ENCODE assay signal across 8 cellular contexts in the genomic region with DNA sequence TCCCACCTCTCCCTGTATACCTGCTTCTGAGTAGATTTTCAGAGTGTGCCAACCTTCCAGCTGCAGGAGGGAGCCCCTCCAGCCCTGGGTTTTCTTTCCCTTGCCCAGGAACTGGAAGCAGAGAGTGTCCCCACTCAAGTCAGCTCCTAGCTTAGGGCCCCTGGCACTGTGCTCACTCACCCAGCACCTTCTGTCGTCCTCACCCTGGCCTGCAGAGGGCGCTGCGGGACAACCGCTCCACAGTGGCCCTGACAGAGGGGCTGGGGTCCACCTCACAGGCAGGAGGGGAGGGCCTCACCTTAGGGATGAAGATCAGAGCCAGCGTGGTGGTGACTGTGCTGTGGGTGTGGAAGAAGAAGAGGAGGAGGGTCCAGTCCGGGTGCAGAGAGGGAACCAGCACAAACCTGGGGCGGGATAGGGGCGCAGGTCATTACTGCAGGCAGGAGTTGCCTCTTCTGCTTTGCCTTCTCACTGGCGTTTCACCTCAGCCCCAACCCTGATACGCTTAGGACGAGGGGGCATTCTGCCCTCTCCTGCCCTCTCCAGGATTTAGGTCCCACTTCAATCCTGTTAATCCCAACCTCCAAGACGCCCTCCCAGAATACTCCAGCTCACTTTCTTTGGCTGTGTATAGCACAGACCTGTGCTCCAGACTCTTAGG. TPM values are rescaled to one million over a fixed set of nuclear protein-coding genes. Genes with fewer than 3 reads are reported as not detected.
DNase-seq lines count a peak whose midpoint lies in the region; ATAC-seq, FAIRE-seq and TF ChIP-seq lines count a peak whose summit lies in the region.

No MANE protein-coding gene starts in this region.

- peaks cover 4% of the 10 kb centered on the region for H3K27me3 Mint-ChIP-seq in activated CD4-positive, alpha-beta T cell treated with anti-CD3 and anti-CD28 coated beads for 36 hours

- H3K9me1 ChIP-seq in keratinocyte (ENCODE audit: control insufficient read depth, extremely low read depth, insufficient read depth, low read length): no peaks in the 10 kb centered on the region

- CTCF ChIA-PET in activated CD4-positive, alpha-beta T cell treated with anti-CD3 and anti-CD28 coated beads for 36 hours (lab: Charles Lee): interaction anchor here (0.6 to 2.2 kb wide), 12 partner anchors 8 to 447 kb away, joined by 3 to 16 read pairs (median 3); no protein-coding TSS in a partner anchor

- H3K36me3 Mint-ChIP-seq in activated CD4-positive, alpha-beta T cell treated with anti-CD3 and anti-CD28 coated beads for 36 hours (ENCODE audit: low read depth): no peaks in the 10 kb centered on the region

- intact Hi-C loops in activated CD4-positive, alpha-beta T cell treated with anti-CD3 and anti-CD28 coated beads for 36 hours (cut with DNase I, micrococcal nuclease): loop anchor here (1.0 to 5.0 kb wide), 2 partner anchors 79 to 81 kb away; no protein-coding TSS in a partner anchor
- intact Hi-C loops in tibial artery (cut with DNase I; ENCODE audit: low total_unique reads): no loop called here

- H3K79me2 ChIP-seq in keratinocyte (ENCODE audit: control insufficient read depth, insufficient read depth, low read length): no peaks in the 10 kb centered on the region

- no peaks in the 10 kb centered on the region for H3K4me1 Mint-ChIP-seq in activated CD4-positive, alpha-beta T cell treated with anti-CD3 and anti-CD28 coated beads for 36 hours

- no peak for TF ChIP-seq POLR2A in upper lobe of left lung (IDR thresholded peaks at IDR 0.05)

- TF ChIP-seq CTCF in keratinocyte (optimal IDR thresholded peaks at IDR 0.05 in 1 of 3, IDR thresholded peaks at IDR 0.05 in 1 of 3, conservative IDR thresholded peaks at IDR 0.05 in 1 of 3; ENCODE audit: extremely low read depth in 1 of 3, insufficient read depth in 2 of 3, low read length in 3 of 3) (peak; percentile 75 to 89 (median 87)), upper lobe of left lung (IDR thresholded peaks at IDR 0.05) (peak in 5 of 6 experiments; percentile 10 to 46 (median 33)), tibial artery (IDR thresholded peaks at IDR 0.05) (peak in 1 of 2 experiments; percentile 23)

- H3K27me3 ChIP-seq in keratinocyte (ENCODE audit: control insufficient read depth, extremely low read depth, insufficient read depth, low read length) (no peaks in the 10 kb centered on the region), upper lobe of left lung (no peaks in the 10 kb centered on the region), tibial artery (peaks cover 0 to 54% of the 10 kb centered on the region in 2 donors)

- DNase-seq in activated CD4-positive, alpha-beta T cell treated with anti-CD3 and anti-CD28 coated beads for 36 hours: peak; percentile 81
- no peak for DNase-seq in activated CD4-positive, alpha-beta T cell treated with anti-CD3 and anti-CD28 coated beads, Interleukin-2, amount 50 U/mL, for 4 hours
- peak; percentile 34 for DNase-seq in NCI-H1436 treated with DMSO at 0.1 percent for 48 hours (lab: John Stamatoyannopoulos, UW)
- peak; percentile 21 for DNase-seq in activated T-helper 9 cell treated with anti-CD3 and anti-CD28 coated beads, Interleukin-2, amount 50 U/mL, for 16 hours (ENCODE audit: low read depth)
- no peak for DNase-seq in keratinocyte (ENCODE audit: low read depth, low spot score)
- DNase-seq in upper lobe of left lung: peak; percentile 28 to 76
- no peak for DNase-seq in cerebellar nuclear complex (lab: John Stamatoyannopoulos, UW)
- no peak for DNase-seq in tibial artery

- no peaks in the 10 kb centered on the region for H3K9me3 ChIP-seq in keratinocyte (ENCODE audit: control insufficient read depth, low read depth, low read length)
- no peaks in the 10 kb centered on the region for H3K9me3 ChIP-seq in upper lobe of left lung
- H3K9me3 ChIP-seq in tibial artery: no peaks in the 10 kb centered on the region

- no peak overlapping the region for H3K27ac Mint-ChIP-seq in activated CD4-positive, alpha-beta T cell treated with anti-CD3 and anti-CD28 coated beads for 36 hours

- H3K4me3 ChIP-seq in keratinocyte (ENCODE audit: control insufficient read depth in 2 of 3, extremely low read depth in 1 of 3, insufficient read depth in 2 of 3, low read depth in 1 of 3, low read length in 3 of 3) (no peak overlapping the region), upper lobe of left lung (no peak overlapping the region), tibial artery (no peak overlapping the region)

- no peak overlapping the region for H3K27ac ChIP-seq in keratinocyte (ENCODE audit: control insufficient read depth, insufficient read depth, low read length)
- no peak overlapping the region for H3K27ac ChIP-seq in upper lobe of left lung
- H3K27ac ChIP-seq in tibial artery: no peak overlapping the region

- 50 to 54% methylated on average over 12 of the region's 12 CpGs for WGBS in upper lobe of left lung, 2 donors

- H3K9me3 Mint-ChIP-seq in activated CD4-positive, alpha-beta T cell treated with anti-CD3 and anti-CD28 coated beads for 36 hours (ENCODE audit: low read depth): no peaks in the 10 kb centered on the region

- H3K4me2 ChIP-seq in keratinocyte (ENCODE audit: control insufficient read depth, extremely low read depth, insufficient read depth, low read depth, low read length): no peak overlapping the region

- POLR2A ChIA-PET in activated CD4-positive, alpha-beta T cell treated with anti-CD3 and anti-CD28 coated beads for 36 hours (lab: Charles Lee): no interaction called here

- H3K4me1 ChIP-seq in keratinocyte (ENCODE audit: control insufficient read depth, extremely low read depth, insufficient read depth, low read length) (no peaks in the 10 kb centered on the region), upper lobe of left lung (no peaks in the 10 kb centered on the region), tibial artery (no peaks in the 10 kb centered on the region)

- FAIRE-seq in keratinocyte (lab: Jason Lieb, UNC): no peak

- dilution Hi-C loops in keratinocyte (cut with MboI; ENCODE audit: extremely low pct_ligation_motif_present, low sequenced_read_pairs): no loop called here

- H3K9ac ChIP-seq in keratinocyte (ENCODE audit: control insufficient read depth, extremely low read depth, insufficient read depth, low read length): no peak overlapping the region

- H4K20me1 ChIP-seq in keratinocyte (ENCODE audit: control insufficient read depth, extremely low read depth, insufficient read depth, low read length): peaks cover 2% of the 10 kb centered on the region

- no peak for TF ChIP-seq EP300 in upper lobe of left lung (IDR thresholded peaks at IDR 0.05)

- H3K36me3 ChIP-seq in keratinocyte (ENCODE audit: control insufficient read depth in 2 of 2, extremely low read depth in 1 of 2, insufficient read depth in 2 of 2, low read length in 2 of 2) (no peaks in the 10 kb centered on the region), upper lobe of left lung (no peaks in the 10 kb centered on the region), tibial artery (no peaks in the 10 kb centered on the region)

- ATAC-seq in activated CD4-positive, alpha-beta T cell treated with anti-CD3 and anti-CD28 coated beads for 36 hours: peak; percentile 91
- no peak for ATAC-seq in upper lobe of left lung (ENCODE audit: low FRiP score in 2 of 2)

- H3K4me3 Mint-ChIP-seq in activated CD4-positive, alpha-beta T cell treated with anti-CD3 and anti-CD28 coated beads for 36 hours: no peak overlapping the region

- no peak overlapping the region for H2AFZ ChIP-seq in keratinocyte (ENCODE audit: control insufficient read depth, low read length)

RNA-seq across cellular contexts. Expression of a gene that starts 10.0 kb away (rescaled TPM):
- under 1 TPM; 0.05 to 0.07 TPM for total RNA-seq in activated CD4-positive, alpha-beta T cell treated with anti-CD3 and anti-CD28 coated beads for 36 hours
- 0.01 TPM in 2 of 3 replicates, not detected in the other for polyA plus RNA-seq in keratinocyte
- polyA plus RNA-seq in keratinocyte (2011; ENCODE audit: low read depth): not detected
- not detected in 2 replicates for polyA plus RNA-seq in keratinocyte (2011; cell fraction: cytosol; rRNA removed)
- 0.04 and 0.05 TPM in 2 replicates for polyA plus RNA-seq in keratinocyte (2011; cell fraction: nucleus; rRNA removed)
- polyA plus RNA-seq in keratinocyte (2012; ENCODE audit: low replicate concordance): 0.06 TPM in 1 of 2 replicates, not detected in the other
- polyA minus RNA-seq in keratinocyte: 0.03 TPM in 1 of 3 replicates, not detected in the others
- polyA minus RNA-seq in keratinocyte (2011; cell fraction: cytosol; rRNA and poly(A)+ RNA removed): not detected
- not detected in 2 replicates for polyA minus RNA-seq in keratinocyte (2011; cell fraction: nucleus; rRNA and poly(A)+ RNA removed)
- total RNA-seq in upper lobe of left lung: under 1 TPM in 5 of 6 donors, not detected in 1; under 0.01 to 0.30 (median 0.09) TPM

RNA-seq across cellular contexts. Expression of a gene that starts 17.9 kb away (rescaled TPM):
- 10 to 100 TPM; 21.8 to 25.3 TPM for total RNA-seq in activated CD4-positive, alpha-beta T cell treated with anti-CD3 and anti-CD28 coated beads for 36 hours
- 7.5 to 9.2 TPM (median 7.9 TPM) in 3 replicates for polyA plus RNA-seq in keratinocyte
- 2.7 TPM for polyA plus RNA-seq in keratinocyte (2011; ENCODE audit: low read depth)
- 6.9 and 7.7 TPM in 2 replicates for polyA plus RNA-seq in keratinocyte (2011; cell fraction: cytosol; rRNA removed)
- 20.0 and 22.0 TPM in 2 replicates for polyA plus RNA-seq in keratinocyte (2011; cell fraction: nucleus; rRNA removed)
- polyA plus RNA-seq in keratinocyte (2012; ENCODE audit: low replicate concordance): 9.4 TPM in 2 replicates
- 19.4 to 28.7 TPM (median 20.1 TPM) in 3 replicates for polyA minus RNA-seq in keratinocyte
- 14.0 TPM for polyA minus RNA-seq in keratinocyte (2011; cell fraction: cytosol; rRNA and poly(A)+ RNA removed)
- 11.5 and 18.2 TPM in 2 replicates for polyA minus RNA-seq in keratinocyte (2011; cell fraction: nucleus; rRNA and poly(A)+ RNA removed)
- total RNA-seq in upper lobe of left lung: 10 to 100 TPM; 17.5 to 40.4 (median 23.3) TPM

RNA-seq across cellular contexts. Expression of a gene that starts 36.8 kb away (rescaled TPM):
- 10 to 100 TPM; 54.4 to 57.4 TPM for total RNA-seq in activated CD4-positive, alpha-beta T cell treated with anti-CD3 and anti-CD28 coated beads for 36 hours
- polyA plus RNA-seq in keratinocyte: 47.4 to 64.9 TPM (median 53.3 TPM) in 3 replicates
- 35.5 TPM for polyA plus RNA-seq in keratinocyte (2011; ENCODE audit: low read depth)
- polyA plus RNA-seq in keratinocyte (2011; cell fraction: cytosol; rRNA removed): 50.6 and 71.3 TPM in 2 replicates
- polyA plus RNA-seq in keratinocyte (2011; cell fraction: nucleus; rRNA removed): 33.2 and 38.5 TPM in 2 replicates
- 33.2 and 33.8 TPM in 2 replicates for polyA plus RNA-seq in keratinocyte (2012; ENCODE audit: low replicate concordance)
- 17.3 to 40.7 TPM (median 37.4 TPM) in 3 replicates for polyA minus RNA-seq in keratinocyte
- polyA minus RNA-seq in keratinocyte (2011; cell fraction: cytosol; rRNA and poly(A)+ RNA removed): 18.6 TPM
- polyA minus RNA-seq in keratinocyte (2011; cell fraction: nucleus; rRNA and poly(A)+ RNA removed): 9.8 and 12.3 TPM in 2 replicates
- 10 to 100 TPM in 5 of 6 donors, 1 to 10 TPM in 1; 5.7 to 28.9 (median 25.2) TPM for total RNA-seq in upper lobe of left lung

Comparison
In these comparisons a context has a peak if more than half of its experiments do, and no peak if none do; other contexts are left out.
1. DNase-seq: peak in activated CD4-positive, alpha-beta T cell treated with anti-CD3 and anti-CD28 coated beads for 36 hours (single experiment), NCI-H1436 treated with DMSO at 0.1 percent for 48 hours (single experiment), activated T-helper 9 cell treated with anti-CD3 and anti-CD28 coated beads, Interleukin-2, amount 50 U/mL, for 16 hours (single experiment) and upper lobe of left lung (2 of 2); none in activated CD4-positive, alpha-beta T cell treated with anti-CD3 and anti-CD28 coated beads, Interleukin-2, amount 50 U/mL, for 4 hours (0 of 2), keratinocyte (single experiment), cerebellar nuclear complex (0 of 2) and tibial artery (0 of 2).